Comparison of ENCODE assay signal across 21 cellular contexts in genomic region chr6:119157495-119157827, GRCh38.
"Had no signal": no experiment of that assay in that cellular context is flagged by ENCODE, and none has a peak within 500 bp of the region (broad histone marks: within the 10 kb centered on the region; RNA-seq: fewer than 3 reads in every experiment).

No MANE protein-coding gene starts in this region.

- H3K4me1 Mint-ChIP-seq: nephron progenitor cell; stimulated activated naive B cell treated with anti-CD40 and anti-IgM and Interleukin-4, amounts not matched to agents 10 μg/mL and 1 μg/mL and 100 μg/mL, for 72 hours; stimulated activated naive CD8-positive, alpha-beta T cell treated with anti-CD3 and anti-CD28 coated beads, Interleukin-15, amount 100 ng/mL, for 72 hours had no signal

- H3K27ac Mint-ChIP-seq: endodermal cell; naive thymus-derived CD4-positive, alpha-beta T cell; nephron progenitor cell; stimulated activated naive B cell treated with anti-CD40 and anti-IgM and Interleukin-4, amounts not matched to agents 10 μg/mL and 1 μg/mL and 100 μg/mL, for 72 hours; stimulated activated naive CD8-positive, alpha-beta T cell treated with anti-CD3 and anti-CD28 coated beads, Interleukin-15, amount 100 ng/mL, for 72 hours had no signal

- H3K9me3 Mint-ChIP-seq: endodermal cell; naive thymus-derived CD4-positive, alpha-beta T cell; nephron progenitor cell; stimulated activated naive B cell treated with anti-CD40 and anti-IgM and Interleukin-4, amounts not matched to agents 10 μg/mL and 1 μg/mL and 100 μg/mL, for 72 hours; stimulated activated naive CD8-positive, alpha-beta T cell treated with anti-CD3 and anti-CD28 coated beads, Interleukin-15, amount 100 ng/mL, for 72 hours had no signal

- H3K4me1 ChIP-seq: psoas muscle had no signal

- H3K4me3 Mint-ChIP-seq: endodermal cell; naive thymus-derived CD4-positive, alpha-beta T cell; nephron progenitor cell; stimulated activated naive B cell treated with anti-CD40 and anti-IgM and Interleukin-4, amounts not matched to agents 10 μg/mL and 1 μg/mL and 100 μg/mL, for 72 hours; stimulated activated naive CD8-positive, alpha-beta T cell treated with anti-CD3 and anti-CD28 coated beads, Interleukin-15, amount 100 ng/mL, for 72 hours had no signal

- H3K4me3 ChIP-seq: coronary artery, heart left ventricle, lung, psoas muscle, skin epidermis, thoracic aorta, transverse colon had no signal

- H3K27ac ChIP-seq: neutrophil, psoas muscle, thoracic aorta had no signal

- DNase-seq: central memory CD4-positive, alpha-beta T cell; effector CD4-positive, alpha-beta T cell; hippocampal formation; naive thymus-derived CD4-positive, alpha-beta T cell; nephron progenitor cell; psoas muscle; retina; stimulated activated CD4-positive, alpha-beta T cell treated with anti-CD3 and anti-CD28 coated beads, Interleukin-2, amount 100 ng/mL, for 24 hours; stimulated activated CD4-positive, alpha-beta T cell treated with anti-CD3 and anti-CD28 coated beads, Interleukin-4, amount 100 ng/mL, for 4 hours; stimulated activated naive B cell treated with anti-CD40 and anti-IgM and Interleukin-4, amounts not matched to agents 10 μg/mL and 1 μg/mL and 100 μg/mL, for 72 hours; stimulated activated naive CD8-positive, alpha-beta T cell treated with anti-CD3 and anti-CD28 coated beads, Interleukin-15, amount 100 ng/mL, for 72 hours; substantia nigra; transverse colon had no signal

- ATAC-seq: esophagus mucosa; naive thymus-derived CD4-positive, alpha-beta T cell; stimulated activated naive B cell treated with anti-CD40 and anti-IgM and Interleukin-4, amounts not matched to agents 10 μg/mL and 1 μg/mL and 100 μg/mL, for 72 hours had no signal

- H3K36me3 Mint-ChIP-seq: stimulated activated naive B cell treated with anti-CD40 and anti-IgM and Interleukin-4, amounts not matched to agents 10 μg/mL and 1 μg/mL and 100 μg/mL, for 72 hours had no signal

- H3K27me3 ChIP-seq: heart left ventricle, transverse colon had no signal

- H3K36me3 ChIP-seq: heart left ventricle, neutrophil, thoracic aorta, transverse colon had no signal
